ENCODE assay signal across 8 cellular contexts in genomic region chr14:24114536-24115450, GRCh38. TPM values are rescaled to one million over a fixed set of nuclear protein-coding genes. Genes with fewer than 3 reads are reported as not detected.
DNase-seq lines count a peak whose midpoint lies in the region; ATAC-seq and TF ChIP-seq lines count a peak whose summit lies in the region.

TSS of gene DCAF11 (plus strand) at chr14:24114777. CDS start at chr14:24115595, 818 bp downstream.
TSS of gene NRL (minus strand) at chr14:24114949. CDS start at chr14:24082848, 32,101 bp downstream.

- H3K4me3 ChIP-seq in NB4 (ENCODE audit: low read depth, low read length) = peak within 1 kb of the TSS; percentile 96
- H3K4me3 ChIP-seq in neutrophil (ENCODE audit: low read depth in 1 of 2, low read length in 1 of 2) = peak within 1 kb of the TSS; percentile 67 to 84

- H3K36me3 ChIP-seq in neutrophil = peaks cover 28% of the 10 kb centered on the region

- H3K27me3 ChIP-seq in neutrophil = no peaks in the 10 kb centered on the region

- TF ChIP-seq CTCF in NB4 (IDR thresholded peaks at IDR 0.05; ENCODE audit: low read depth, low read length) (no peak), neutrophil (IDR thresholded peaks at IDR 0.05) (peak; percentile 37)

- DNase-seq in GM04504 (ENCODE audit: low read depth) (peak; percentile 99), NB4 (ENCODE audit: low read depth) (peak; percentile 99), SK-N-DZ (ENCODE audit: low spot score) (peak; percentile 100), germinal center (ENCODE audit: low spot score) (peak; percentile 98), substantia nigra (lab: John Stamatoyannopoulos, UW) (peak; percentile 96 to 100 (median 99))
- peak; percentile 98 for DNase-seq in activated naive CD4-positive, alpha-beta T cell treated with anti-CD3 and anti-CD28 coated beads, Interleukin-2, amount 50 U/mL, for 16 hours

- H3K4me1 ChIP-seq in neutrophil (ENCODE audit: control insufficient read depth in 1 of 2, insufficient read depth in 1 of 2, low read depth in 1 of 2, low read length in 1 of 2) = peaks cover 23 to 28% of the 10 kb centered on the region in 2 experiments

- H3K9me3 ChIP-seq in neutrophil = no peaks in the 10 kb centered on the region

- peak; percentile 70 for TF ChIP-seq POLR2A in NB4 (IDR thresholded peaks at IDR 0.05; ENCODE audit: extremely low read depth, insufficient read length)

- ATAC-seq in HG02571 (IDR thresholded peaks at IDR 0.05; ENCODE audit: unreplicated experiment) = peak; percentile 80

- H3K27ac ChIP-seq in neutrophil = peak within 1 kb of the TSS; percentile 98
- peak within 1 kb of the TSS; percentile 100 for H3K27ac ChIP-seq in substantia nigra (ENCODE audit: low read depth, low read length, poor library complexity, severe bottlenecking)

RNA-seq across cellular contexts. Expression of gene DCAF11, which starts in this region (rescaled TPM):
- 101 and 102 TPM in 2 replicates for polyA plus RNA-seq in SK-N-DZ (2014; cell fraction: cytosol; rRNA removed)
- polyA plus RNA-seq in SK-N-DZ (2014; cell fraction: nucleus; rRNA removed) = 58.5 and 71.3 TPM in 2 replicates

RNA-seq across cellular contexts. Expression of gene NRL, which starts in this region (rescaled TPM):
- 2.4 and 6.4 TPM in 2 replicates for polyA plus RNA-seq in SK-N-DZ (2014; cell fraction: cytosol; rRNA removed)
- 1.1 and 2.7 TPM in 2 replicates for polyA plus RNA-seq in SK-N-DZ (2014; cell fraction: nucleus; rRNA removed)

Comparison
In these comparisons a context has a peak if more than half of its experiments do, and no peak if none do; other contexts are left out.
1. Peak in every context shown above with its lines: DNase-seq, ATAC-seq, H3K4me3 ChIP-seq and H3K27ac ChIP-seq.